Comparison of ENCODE assay signal across 1 cellular context in the genomic region with DNA sequence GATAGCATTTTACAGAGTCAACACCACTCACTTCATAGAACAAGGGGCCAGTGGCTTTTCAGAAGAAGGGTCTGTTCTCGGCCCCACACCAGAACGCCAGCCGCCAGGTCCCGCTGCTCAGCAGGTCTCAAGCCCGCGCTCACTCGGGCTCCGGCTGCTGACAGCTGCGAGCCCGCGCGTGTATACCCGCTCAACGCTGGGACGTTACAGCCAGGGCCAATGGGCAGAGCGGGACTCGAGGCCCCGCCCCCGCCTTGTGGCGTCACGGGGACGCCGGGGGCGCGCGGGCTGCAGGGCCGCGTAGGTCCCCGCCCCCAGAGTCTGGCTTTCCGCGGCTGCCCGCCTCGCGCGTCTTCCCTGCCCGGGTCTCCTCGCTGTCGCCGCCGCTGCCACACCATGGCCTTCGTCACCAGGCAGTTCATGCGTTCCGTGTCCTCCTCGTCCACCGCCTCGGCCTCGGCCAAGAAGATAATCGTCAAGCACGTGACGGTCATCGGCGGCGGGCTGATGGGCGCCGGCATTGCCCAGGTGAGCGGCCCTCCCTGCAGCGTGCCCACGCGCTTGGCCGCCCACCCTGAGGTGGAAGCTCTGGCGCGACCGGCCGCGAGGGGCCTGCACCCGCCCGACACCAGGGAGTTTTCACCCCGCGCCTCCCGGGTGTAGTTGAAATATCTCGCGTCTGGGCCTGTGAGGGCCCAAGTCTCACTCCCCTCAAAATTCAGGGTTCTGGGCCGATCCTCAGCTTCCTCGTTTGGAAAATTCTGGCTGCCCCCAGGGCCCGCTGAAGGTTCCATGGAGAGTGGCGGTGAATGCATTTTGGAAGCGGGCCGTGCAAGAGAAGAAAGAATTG.
TF ChIP-seq lines count a peak whose summit lies in the region.

A gene (plus strand): TSS at position 353 of the 850 bp plus-strand sequence. CDS start 44 bp downstream, at position 397.

TF ChIP-seq in WTC11, 78 proteins besides CTCF, POLR2A, EP300 and RAD21 (continued from another document):
- TF ChIP-seq, protein P1, sequence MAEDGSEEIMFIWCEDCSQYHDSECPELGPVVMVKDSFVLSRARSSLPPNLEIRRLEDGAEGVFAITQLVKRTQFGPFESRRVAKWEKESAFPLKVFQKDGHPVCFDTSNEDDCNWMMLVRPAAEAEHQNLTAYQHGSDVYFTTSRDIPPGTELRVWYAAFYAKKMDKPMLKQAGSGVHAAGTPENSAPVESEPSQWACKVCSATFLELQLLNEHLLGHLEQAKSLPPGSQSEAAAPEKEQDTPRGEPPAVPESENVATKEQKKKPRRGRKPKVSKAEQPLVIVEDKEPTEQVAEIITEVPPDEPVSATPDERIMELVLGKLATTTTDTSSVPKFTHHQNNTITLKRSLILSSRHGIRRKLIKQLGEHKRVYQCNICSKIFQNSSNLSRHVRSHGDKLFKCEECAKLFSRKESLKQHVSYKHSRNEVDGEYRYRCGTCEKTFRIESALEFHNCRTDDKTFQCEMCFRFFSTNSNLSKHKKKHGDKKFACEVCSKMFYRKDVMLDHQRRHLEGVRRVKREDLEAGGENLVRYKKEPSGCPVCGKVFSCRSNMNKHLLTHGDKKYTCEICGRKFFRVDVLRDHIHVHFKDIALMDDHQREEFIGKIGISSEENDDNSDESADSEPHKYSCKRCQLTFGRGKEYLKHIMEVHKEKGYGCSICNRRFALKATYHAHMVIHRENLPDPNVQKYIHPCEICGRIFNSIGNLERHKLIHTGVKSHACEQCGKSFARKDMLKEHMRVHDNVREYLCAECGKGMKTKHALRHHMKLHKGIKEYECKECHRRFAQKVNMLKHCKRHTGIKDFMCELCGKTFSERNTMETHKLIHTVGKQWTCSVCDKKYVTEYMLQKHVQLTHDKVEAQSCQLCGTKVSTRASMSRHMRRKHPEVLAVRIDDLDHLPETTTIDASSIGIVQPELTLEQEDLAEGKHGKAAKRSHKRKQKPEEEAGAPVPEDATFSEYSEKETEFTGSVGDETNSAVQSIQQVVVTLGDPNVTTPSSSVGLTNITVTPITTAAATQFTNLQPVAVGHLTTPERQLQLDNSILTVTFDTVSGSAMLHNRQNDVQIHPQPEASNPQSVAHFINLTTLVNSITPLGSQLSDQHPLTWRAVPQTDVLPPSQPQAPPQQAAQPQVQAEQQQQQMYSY (CRISPR knock-in tag; IDR thresholded peaks at IDR 0.05), result no peak
- TF ChIP-seq, protein P2, sequence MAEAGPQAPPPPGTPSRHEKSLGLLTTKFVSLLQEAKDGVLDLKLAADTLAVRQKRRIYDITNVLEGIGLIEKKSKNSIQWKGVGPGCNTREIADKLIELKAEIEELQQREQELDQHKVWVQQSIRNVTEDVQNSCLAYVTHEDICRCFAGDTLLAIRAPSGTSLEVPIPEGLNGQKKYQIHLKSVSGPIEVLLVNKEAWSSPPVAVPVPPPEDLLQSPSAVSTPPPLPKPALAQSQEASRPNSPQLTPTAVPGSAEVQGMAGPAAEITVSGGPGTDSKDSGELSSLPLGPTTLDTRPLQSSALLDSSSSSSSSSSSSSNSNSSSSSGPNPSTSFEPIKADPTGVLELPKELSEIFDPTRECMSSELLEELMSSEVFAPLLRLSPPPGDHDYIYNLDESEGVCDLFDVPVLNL (CRISPR knock-in tag; IDR thresholded peaks at IDR 0.05; ENCODE audit: borderline replicate concordance, low read depth), result 0 out of 2 replicates have a peak, but pooled peaks have one; percentile 39
- TF ChIP-seq, protein P3, sequence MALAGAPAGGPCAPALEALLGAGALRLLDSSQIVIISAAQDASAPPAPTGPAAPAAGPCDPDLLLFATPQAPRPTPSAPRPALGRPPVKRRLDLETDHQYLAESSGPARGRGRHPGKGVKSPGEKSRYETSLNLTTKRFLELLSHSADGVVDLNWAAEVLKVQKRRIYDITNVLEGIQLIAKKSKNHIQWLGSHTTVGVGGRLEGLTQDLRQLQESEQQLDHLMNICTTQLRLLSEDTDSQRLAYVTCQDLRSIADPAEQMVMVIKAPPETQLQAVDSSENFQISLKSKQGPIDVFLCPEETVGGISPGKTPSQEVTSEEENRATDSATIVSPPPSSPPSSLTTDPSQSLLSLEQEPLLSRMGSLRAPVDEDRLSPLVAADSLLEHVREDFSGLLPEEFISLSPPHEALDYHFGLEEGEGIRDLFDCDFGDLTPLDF (CRISPR knock-in tag; IDR thresholded peaks at IDR 0.05), result no peak
- TF ChIP-seq GABPB1 (CRISPR knock-in tag; IDR thresholded peaks at IDR 0.05) (no peak), JAZF1 (CRISPR knock-in tag; IDR thresholded peaks at IDR 0.05) (no peak), CREB1 (CRISPR knock-in tag; IDR thresholded peaks at IDR 0.05) (no peak), ZNF317 (CRISPR knock-in tag; IDR thresholded peaks at IDR 0.05; ENCODE audit: borderline replicate concordance, low read depth) (no peak)
- TF ChIP-seq, protein P4, sequence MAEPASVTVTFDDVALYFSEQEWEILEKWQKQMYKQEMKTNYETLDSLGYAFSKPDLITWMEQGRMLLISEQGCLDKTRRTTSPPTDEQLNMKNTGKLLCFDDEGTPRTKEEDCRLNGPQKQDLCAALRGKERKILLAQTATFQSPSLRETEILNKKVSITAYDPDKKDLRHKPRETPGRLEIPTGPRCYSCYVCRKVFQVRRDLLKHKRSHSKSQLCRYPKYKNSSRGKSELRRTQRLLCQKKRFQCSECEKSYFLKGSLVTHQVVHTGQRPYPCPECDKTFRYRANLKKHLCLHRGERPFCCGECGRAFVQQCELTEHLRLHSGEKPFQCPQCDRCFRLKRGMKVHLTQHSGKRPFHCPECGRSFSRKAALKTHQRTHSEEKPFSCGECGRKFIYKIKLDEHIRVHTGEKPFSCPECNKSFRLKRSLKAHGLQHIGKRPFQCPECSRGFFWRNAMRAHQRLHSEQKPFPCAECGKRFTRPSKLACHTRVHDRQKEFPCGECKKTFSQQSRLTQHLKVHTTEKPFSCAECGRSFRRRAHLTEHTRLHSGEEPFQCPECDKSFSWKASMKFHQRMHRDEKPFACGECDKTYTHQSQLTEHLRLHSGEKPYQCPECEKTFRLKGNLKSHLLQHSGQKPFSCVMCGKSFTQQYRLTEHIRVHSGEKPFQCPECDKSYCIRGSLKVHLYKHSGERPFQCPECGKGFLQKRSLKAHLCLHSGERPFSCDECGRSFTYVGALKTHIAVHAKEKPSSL (CRISPR knock-in tag; conservative IDR thresholded peaks at IDR 0.05), result no peak
- TF ChIP-seq, protein P5, sequence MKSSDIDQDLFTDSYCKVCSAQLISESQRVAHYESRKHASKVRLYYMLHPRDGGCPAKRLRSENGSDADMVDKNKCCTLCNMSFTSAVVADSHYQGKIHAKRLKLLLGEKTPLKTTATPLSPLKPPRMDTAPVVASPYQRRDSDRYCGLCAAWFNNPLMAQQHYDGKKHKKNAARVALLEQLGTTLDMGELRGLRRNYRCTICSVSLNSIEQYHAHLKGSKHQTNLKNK (CRISPR knock-in tag; IDR thresholded peaks at IDR 0.05), result no peak
